Comparison of ENCODE assay signal across 1 cellular context in genomic region chr4:44725861-44726820, GRCh38.
TF ChIP-seq lines count a peak whose summit lies in the region.

TSS of gene GNPDA2 (minus strand) at chr4:44726556. CDS start at chr4:44722207, 4,349 bp downstream.

TF ChIP-seq in WTC11, 78 proteins besides CTCF, POLR2A, EP300 and RAD21 (continued from another document):
- TF ChIP-seq NFE2L1 (CRISPR knock-in tag; IDR thresholded peaks at IDR 0.05), result peak; percentile 77
- peak; percentile 43; the same call in 1 of the 2 replicates for TF ChIP-seq ZNF281 (CRISPR knock-in tag; IDR thresholded peaks at IDR 0.05)
- TF ChIP-seq SMAD3 (CRISPR knock-in tag; IDR thresholded peaks at IDR 0.05; ENCODE audit: borderline replicate concordance), result no peak
- no peak for TF ChIP-seq PRRX2 (CRISPR knock-in tag; IDR thresholded peaks at IDR 0.05)
- TF ChIP-seq ZNF396 (CRISPR knock-in tag; IDR thresholded peaks at IDR 0.05; ENCODE audit: borderline replicate concordance), result no peak
- TF ChIP-seq MYBL2 (CRISPR knock-in tag; IDR thresholded peaks at IDR 0.05), result peak; percentile 92
- 0 out of 2 replicates have a peak, but pooled peaks have one; percentile 34 for TF ChIP-seq CREB1 (CRISPR knock-in tag; IDR thresholded peaks at IDR 0.05)
- no peak for TF ChIP-seq NFYB (CRISPR knock-in tag; conservative IDR thresholded peaks at IDR 0.05; ENCODE audit: low read depth)
- TF ChIP-seq ZMAT4 (CRISPR knock-in tag; IDR thresholded peaks at IDR 0.05), result no peak
- TF ChIP-seq TP53 (CRISPR knock-in tag; IDR thresholded peaks at IDR 0.05), result no peak
- no peak for TF ChIP-seq ZNF425 (CRISPR knock-in tag; conservative IDR thresholded peaks at IDR 0.05)
- no peak for TF ChIP-seq GTF2I (CRISPR knock-in tag; conservative IDR thresholded peaks at IDR 0.05)
- TF ChIP-seq E2F1 (CRISPR knock-in tag; IDR thresholded peaks at IDR 0.05), result peak; percentile 90
- TF ChIP-seq HMGXB4 (CRISPR knock-in tag; IDR thresholded peaks at IDR 0.05), result no peak
- TF ChIP-seq ZBTB43 (CRISPR knock-in tag; IDR thresholded peaks at IDR 0.05), result peak; percentile 81
- TF ChIP-seq SMAD4 (CRISPR knock-in tag; IDR thresholded peaks at IDR 0.05), result no peak
- peak; percentile 38; the same call in 1 of the 2 replicates for TF ChIP-seq TEAD1 (CRISPR knock-in tag; IDR thresholded peaks at IDR 0.05)
- TF ChIP-seq CREM (CRISPR knock-in tag; IDR thresholded peaks at IDR 0.05), result 0 out of 2 replicates have a peak, but pooled peaks have one; percentile 33
- TF ChIP-seq ARID4B (CRISPR knock-in tag; IDR thresholded peaks at IDR 0.05; ENCODE audit: borderline replicate concordance), result no peak
- peak; percentile 88 for TF ChIP-seq FOXP4 (CRISPR knock-in tag; IDR thresholded peaks at IDR 0.05)
- TF ChIP-seq ZNF219 (CRISPR knock-in tag; IDR thresholded peaks at IDR 0.05; ENCODE audit: borderline replicate concordance), result no peak
- 0 out of 2 replicates have a peak, but pooled peaks have one; percentile 20 for TF ChIP-seq GABPB1 (CRISPR knock-in tag; IDR thresholded peaks at IDR 0.05)
- no peak for TF ChIP-seq CBFB (CRISPR knock-in tag; IDR thresholded peaks at IDR 0.05; ENCODE audit: low read depth)
- TF ChIP-seq RORB (CRISPR knock-in tag; IDR thresholded peaks at IDR 0.05), result no peak
- no peak for TF ChIP-seq MXD4 (CRISPR knock-in tag; IDR thresholded peaks at IDR 0.05; ENCODE audit: borderline replicate concordance)
- TF ChIP-seq TCF7 (CRISPR knock-in tag; IDR thresholded peaks at IDR 0.05; ENCODE audit: low read depth), result peak; percentile 83; the same call in 1 of the 2 replicates
- TF ChIP-seq EMX1 (CRISPR knock-in tag; IDR thresholded peaks at IDR 0.05), result no peak
- peak; percentile 64 for TF ChIP-seq SP1 (CRISPR knock-in tag; conservative IDR thresholded peaks at IDR 0.05)
- TF ChIP-seq ZNF423 (CRISPR knock-in tag; IDR thresholded peaks at IDR 0.05), result no peak
- peak; percentile 66; the same call in 1 of the 2 replicates for TF ChIP-seq RELA (CRISPR knock-in tag; IDR thresholded peaks at IDR 0.05; ENCODE audit: borderline replicate concordance)
